Comparison of ENCODE assay signal across 8 cellular contexts in genomic region chr10:24209421-24209770, GRCh38. TPM values are rescaled to one million over a fixed set of nuclear protein-coding genes. Genes with fewer than 3 reads are reported as not detected.
DNase-seq lines count a peak whose midpoint lies in the region; ATAC-seq, FAIRE-seq and TF ChIP-seq lines count a peak whose summit lies in the region.

No MANE protein-coding gene starts in this region.

- POLR2A ChIA-PET in RWPE1 (lab: Yijun Ruan, JAX; ENCODE audit: low non-redundant PET) = interaction anchor here (0.6 kb wide), 1 partner anchor 859 kb away, joined by 4 read pairs; no protein-coding TSS in a partner anchor
- POLR2A ChIA-PET in endothelial cell of umbilical vein (lab: Charles Lee) = interaction anchor here (0.7 kb wide), 1 partner anchor 215 kb away, joined by 4 read pairs; no protein-coding TSS in a partner anchor

- no peaks in the 10 kb centered on the region for H3K4me1 ChIP-seq in endothelial cell of umbilical vein (ENCODE audit: control insufficient read depth, extremely low read depth, insufficient read depth, low read length)
- H3K4me1 ChIP-seq in neuronal stem cell (ENCODE audit: control insufficient read depth in 2 of 2, insufficient read depth in 1 of 2, low read depth in 1 of 2, low read length in 2 of 2) = peaks cover 13 to 15% of the 10 kb centered on the region in 2 donors

- no peaks in the 10 kb centered on the region for H3K9me1 ChIP-seq in endothelial cell of umbilical vein (replicated peaks; ENCODE audit: control insufficient read depth, extremely low read depth, insufficient read depth, low read length)

- H3K9me3 ChIP-seq in endothelial cell of umbilical vein (replicated peaks; ENCODE audit: control insufficient read depth, insufficient read depth, low read length) = no peaks in the 10 kb centered on the region
- H3K9me3 ChIP-seq in neuronal stem cell (replicated peaks in 1 of 2; ENCODE audit: control insufficient read depth in 2 of 2, insufficient read depth in 1 of 2, low read depth in 1 of 2, low read length in 2 of 2) = no peaks in the 10 kb centered on the region

- CTCF ChIA-PET in RWPE1 (lab: Yijun Ruan, JAX) = interaction anchor here (0.7 to 1.2 kb wide), 3 partner anchors 14 to 679 kb away, joined by 3 to 7 read pairs (median 5); no protein-coding TSS in a partner anchor
- CTCF ChIA-PET in endothelial cell of umbilical vein (lab: Charles Lee) = interaction anchor here (1.4 kb wide), 1 partner anchor 10 kb away, joined by 3 read pairs; no protein-coding TSS in a partner anchor

- H3K27me3 ChIP-seq in endothelial cell of umbilical vein (ENCODE audit: control insufficient read depth in 2 of 2, insufficient read depth in 2 of 2, low read length in 2 of 2) (no peaks in the 10 kb centered on the region), neuronal stem cell (ENCODE audit: control insufficient read depth in 3 of 3, insufficient read depth in 3 of 3, low read depth in 1 of 3, low read length in 3 of 3) (no peaks in the 10 kb centered on the region)

- no peak overlapping the region for H4K91ac ChIP-seq in neuronal stem cell (ENCODE audit: low read depth, low read length, poor library complexity)

- TSS peak; percentile 66 for BruUV-seq in endothelial cell of umbilical vein (replicated peaks; lab: Mats Ljungman, UMichigan)

- no peak overlapping the region for H3K23ac ChIP-seq in neuronal stem cell (ENCODE audit: low read depth, low read length, poor library complexity)

- H3K79me1 ChIP-seq in neuronal stem cell (ENCODE audit: low read depth, low read length) = no peaks in the 10 kb centered on the region

- peak overlapping the region; percentile 76; the same call in 1 of the 2 replicates for H3K27ac ChIP-seq in RWPE1
- H3K27ac ChIP-seq in endothelial cell of umbilical vein (ENCODE audit: insufficient read depth, low read depth, low read length) = no peak overlapping the region
- H3K27ac ChIP-seq in neuronal stem cell (replicated peaks; ENCODE audit: low read length) = peak overlapping the region; percentile 78

- no peaks in the 10 kb centered on the region for H3K79me2 ChIP-seq in endothelial cell of umbilical vein (ENCODE audit: control insufficient read depth, insufficient read depth, low read length)

- peak; percentile 15 for DNase-seq in HFF-Myc (ENCODE audit: extremely low read depth, low read depth)
- DNase-seq in RWPE1 (ENCODE audit: low spot score) = peak; percentile 53
- DNase-seq in endothelial cell of umbilical vein (ENCODE audit: low read depth, low spot score) = no peak
- DNase-seq in neuronal stem cell (ENCODE audit: low spot score) = no peak
- no peak for DNase-seq in NCI-H774 (lab: John Stamatoyannopoulos, UW)
- no peak for DNase-seq in anterior cingulate cortex (lab: John Stamatoyannopoulos, UW)
- no peak for DNase-seq in NCI-H2171 (lab: John Stamatoyannopoulos, UW)

- H3K36me3 ChIP-seq in endothelial cell of umbilical vein (ENCODE audit: control insufficient read depth in 2 of 2, extremely low read depth in 1 of 2, insufficient read depth in 2 of 2, low read length in 2 of 2) (no peaks in the 10 kb centered on the region), neuronal stem cell (replicated peaks in 1 of 2; ENCODE audit: control insufficient read depth in 2 of 2, insufficient read depth in 2 of 2, low read length in 2 of 2) (no peaks in the 10 kb centered on the region)

- no peak overlapping the region for H2BK5ac ChIP-seq in neuronal stem cell (ENCODE audit: low read length)

- peak overlapping the region; percentile 30 for H2AFZ ChIP-seq in endothelial cell of umbilical vein (ENCODE audit: low read depth, low read length)
- H2AFZ ChIP-seq in neuronal stem cell (ENCODE audit: low read length) = peak overlapping the region; percentile 97

- no peak for TF ChIP-seq POLR2A in endothelial cell of umbilical vein (IDR thresholded peaks at IDR 0.05; ENCODE audit: low read depth, low read length)

- WGBS in neuronal stem cell (ENCODE audit: extremely low coverage in 2 of 2, insufficient read length in 2 of 2, insufficient replicate concordance in 1 of 2), 2 donors = no CpG with 5 or more reads among the region's 5 CpGs

- dilution Hi-C loops in endothelial cell of umbilical vein (cut with MboI; ENCODE audit: extremely low pct_ligation_motif_present, low sequenced_read_pairs) = no loop called here

- H3K14ac ChIP-seq in neuronal stem cell (ENCODE audit: low read length) = no peak overlapping the region

- no peak overlapping the region for H2BK12ac ChIP-seq in neuronal stem cell (ENCODE audit: low read length)

- H2AK5ac ChIP-seq in neuronal stem cell (ENCODE audit: low read depth, low read length) = no peak overlapping the region

- peak; percentile 41 for ATAC-seq in GM18498 (IDR thresholded peaks at IDR 0.05; ENCODE audit: unreplicated experiment)

- no peak overlapping the region for H4K8ac ChIP-seq in neuronal stem cell (ENCODE audit: low read depth, low read length)

- intact Hi-C loops in endothelial cell of umbilical vein (cut with micrococcal nuclease) = no loop called here

- no peak overlapping the region for H3K18ac ChIP-seq in neuronal stem cell (ENCODE audit: low read length)

- H3K9ac ChIP-seq in endothelial cell of umbilical vein (replicated peaks; ENCODE audit: extremely low read depth, insufficient read depth, low read length) (peak overlapping the region; percentile 2), neuronal stem cell (ENCODE audit: low read depth, low read length, poor library complexity) (no peak overlapping the region)

- H3K4ac ChIP-seq in neuronal stem cell (ENCODE audit: low read length) = no peak overlapping the region

- H2BK120ac ChIP-seq in neuronal stem cell (ENCODE audit: low read depth, low read length) = no peak overlapping the region

- H2BK15ac ChIP-seq in neuronal stem cell (ENCODE audit: low read length) = no peak overlapping the region

- H4K20me1 ChIP-seq in endothelial cell of umbilical vein (replicated peaks; ENCODE audit: control insufficient read depth, extremely low read depth, insufficient read depth, low read length) = no peaks in the 10 kb centered on the region

- H3K4me3 ChIP-seq in HFF-Myc (replicated peaks; ENCODE audit: low read depth, low read length) = peak overlapping the region; percentile 52
- H3K4me3 ChIP-seq in endothelial cell of umbilical vein (replicated peaks in 1 of 3; ENCODE audit: insufficient read depth in 1 of 3, low read depth in 1 of 3, low read length in 3 of 3) = peak overlapping the region in 2 of 3 experiments; percentile 2 to 33
- peak overlapping the region; percentile 59 to 72 for H3K4me3 ChIP-seq in neuronal stem cell (ENCODE audit: low read length in 2 of 2)

- no peak for TF ChIP-seq CTCF in HFF-Myc (IDR thresholded peaks at IDR 0.05; ENCODE audit: low read depth, low read length, missing control alignments)
- TF ChIP-seq CTCF in RWPE1 (conservative IDR thresholded peaks at IDR 0.05; ENCODE audit: low read depth) = no peak
- no peak for TF ChIP-seq CTCF in endothelial cell of umbilical vein (IDR thresholded peaks at IDR 0.05; ENCODE audit: extremely low read depth in 1 of 2, insufficient read depth in 1 of 2, low read depth in 1 of 2, low read length in 2 of 2)

- FAIRE-seq in endothelial cell of umbilical vein (lab: Jason Lieb, UNC) = peak; percentile 33

- peak overlapping the region; percentile 80 for H3K4me2 ChIP-seq in endothelial cell of umbilical vein (ENCODE audit: insufficient read depth, low read length)
- peak overlapping the region; percentile 41 for H3K4me2 ChIP-seq in neuronal stem cell (ENCODE audit: insufficient read depth, low read length, poor library complexity, severe bottlenecking)

TF ChIP-seq in endothelial cell of umbilical vein, 7 proteins besides CTCF, POLR2A, EP300 and RAD21:
- no peak for TF ChIP-seq MAX (IDR thresholded peaks at IDR 0.05; ENCODE audit: insufficient read depth, insufficient read length)
- TF ChIP-seq JUN (IDR thresholded peaks at IDR 0.05; ENCODE audit: borderline replicate concordance, insufficient read depth, insufficient read length, low read depth) = no peak
- TF ChIP-seq MYC (IDR thresholded peaks at IDR 0.05; ENCODE audit: low read depth, low read length) = no peak
- TF ChIP-seq EZH2 (IDR thresholded peaks at IDR 0.05; ENCODE audit: borderline replicate concordance, low read depth, low read length, severe bottlenecking) = no peak
- no peak for TF ChIP-seq FOS (IDR thresholded peaks at IDR 0.05; ENCODE audit: borderline replicate concordance, insufficient read depth, low read length)
- TF ChIP-seq POLR2AphosphoS5 (IDR thresholded peaks at IDR 0.05; ENCODE audit: insufficient read depth, low read depth, low read length) = no peak
- TF ChIP-seq GATA2 (IDR thresholded peaks at IDR 0.05; ENCODE audit: insufficient read depth, insufficient read length, low read depth, low read length) = no peak

RNA-seq across cellular contexts. Expression of gene KIAA1217, which starts 0.5 kb away (rescaled TPM):
- total RNA-seq in endothelial cell of umbilical vein = 3.1 and 10.3 TPM in 2 replicates
- polyA plus RNA-seq in endothelial cell of umbilical vein = 0.68 and 0.83 TPM in 2 replicates
- 0.58 and 0.67 TPM in 2 replicates for polyA plus RNA-seq in endothelial cell of umbilical vein (2011; cell fraction: cytosol; rRNA removed)
- polyA plus RNA-seq in endothelial cell of umbilical vein (2011; cell fraction: nucleus; rRNA removed) = 6.2 and 6.9 TPM in 2 replicates
- polyA plus RNA-seq in endothelial cell of umbilical vein (2012) = 3.6 and 4.5 TPM in 2 replicates
- 2.4 and 2.9 TPM in 2 replicates for polyA minus RNA-seq in endothelial cell of umbilical vein
- 0.61 TPM for polyA minus RNA-seq in endothelial cell of umbilical vein (2011; cell fraction: cytosol; rRNA and poly(A)+ RNA removed)
- 8.2 and 8.6 TPM in 2 replicates for polyA minus RNA-seq in endothelial cell of umbilical vein (2011; cell fraction: nucleus; rRNA and poly(A)+ RNA removed)
- polyA plus RNA-seq in neuronal stem cell (2013, experiment 1 of 2) = 5.6 TPM
- 5.9 TPM for polyA plus RNA-seq in neuronal stem cell (2013, experiment 2 of 2)

Comparison
In these comparisons a context has a peak if more than half of its experiments do, and no peak if none do; other contexts are left out.
1. DNase-seq: peak in HFF-Myc (single experiment) and RWPE1 (single experiment); none in endothelial cell of umbilical vein (single experiment), neuronal stem cell (single experiment), NCI-H774 (single experiment), anterior cingulate cortex (0 of 58) and NCI-H2171 (single experiment).
2. Peak in every context shown above with its lines, with median percentiles within 50 percentile points of each other: H3K4me3 ChIP-seq.